9 cellular contexts compared by ENCODE assay signal in genomic region chr11:66421492-66422205, GRCh38. TPM values are rescaled to one million over a fixed set of nuclear protein-coding genes. Genes with fewer than 3 reads are reported as not detected.
DNase-seq lines count a peak whose midpoint lies in the region; ATAC-seq and TF ChIP-seq lines count a peak whose summit lies in the region.
"Had no signal": no experiment of that assay in that cellular context is flagged by ENCODE, and none has a peak within 500 bp of the region (broad histone marks: within the 10 kb centered on the region; RNA-seq: fewer than 3 reads in every experiment).

No MANE protein-coding gene starts in this region.

- in situ Hi-C loops in SK-MEL-5 (cut with HindIII; ENCODE audit: low pct_unique_long_range_greater_than_20kb, low sequenced_read_pairs) = no loop called here

- H3K14ac ChIP-seq in neuronal stem cell (ENCODE audit: low read length) = no peak overlapping the region

- H3K9me3 ChIP-seq in neuronal stem cell (replicated peaks in 1 of 2; ENCODE audit: control insufficient read depth in 2 of 2, insufficient read depth in 1 of 2, low read depth in 1 of 2, low read length in 2 of 2) (no peaks in the 10 kb centered on the region), stomach (no peaks in the 10 kb centered on the region)

- no peak overlapping the region for H3K18ac ChIP-seq in neuronal stem cell (ENCODE audit: low read length)

- WGBS in neuronal stem cell (ENCODE audit: extremely low coverage in 2 of 2, insufficient read length in 2 of 2, insufficient replicate concordance in 1 of 2), 2 donors = no CpG with 5 or more reads among the region's 38 CpGs
- 13 to 25% (median 13%) methylated on average over 15 to 38 of the region's 38 CpGs for WGBS in stomach, 5 donors

- H3K4me3 ChIP-seq in foreskin fibroblast (ENCODE audit: low read depth in 1 of 2, low read length in 2 of 2) = no peak overlapping the region
- H3K4me3 ChIP-seq in neuronal stem cell (ENCODE audit: low read length in 2 of 2) = peak overlapping the region in 1 of 2 donors; percentile 31
- no peak overlapping the region for H3K4me3 ChIP-seq in stomach

- H2BK15ac ChIP-seq in neuronal stem cell (ENCODE audit: low read length) = no peak overlapping the region

- no peak overlapping the region for H3K4ac ChIP-seq in neuronal stem cell (ENCODE audit: low read length)

- peaks cover 12 to 26% (median 13%) of the 10 kb centered on the region in 3 experiments for H3K27me3 ChIP-seq in neuronal stem cell (ENCODE audit: control insufficient read depth in 3 of 3, insufficient read depth in 3 of 3, low read depth in 1 of 3, low read length in 3 of 3)
- H3K27me3 ChIP-seq in stomach = peaks cover 0 to 43% (median 30%) of the 10 kb centered on the region in 3 donors

- H2BK5ac ChIP-seq in neuronal stem cell (ENCODE audit: low read length) = no peak overlapping the region

- H3K36me3 ChIP-seq in neuronal stem cell (replicated peaks in 1 of 2; ENCODE audit: control insufficient read depth in 2 of 2, insufficient read depth in 2 of 2, low read length in 2 of 2) (peaks cover 15 to 30% of the 10 kb centered on the region in 2 donors), stomach (peaks cover 0 to 45% (median 12%) of the 10 kb centered on the region in 4 donors)

- H3K23ac ChIP-seq in neuronal stem cell (ENCODE audit: low read depth, low read length, poor library complexity) = no peak overlapping the region

- no peak for TF ChIP-seq POLR2A in stomach (IDR thresholded peaks at IDR 0.05)

- intact Hi-C loops in stomach (cut with DNase I; ENCODE audit: low total_unique reads) = no loop called here

- H4K91ac ChIP-seq in neuronal stem cell (ENCODE audit: low read depth, low read length, poor library complexity) = no peak overlapping the region

- no peak overlapping the region for H4K8ac ChIP-seq in neuronal stem cell (ENCODE audit: low read depth, low read length)

- peak overlapping the region; percentile 14 for H3K4me2 ChIP-seq in neuronal stem cell (ENCODE audit: insufficient read depth, low read length, poor library complexity, severe bottlenecking)
- H3K4me2 ChIP-seq: KMS-11 had no signal

- no peaks in the 10 kb centered on the region for H3K79me1 ChIP-seq in neuronal stem cell (ENCODE audit: low read depth, low read length)

- no peak overlapping the region for H2AK5ac ChIP-seq in neuronal stem cell (ENCODE audit: low read depth, low read length)

- ATAC-seq in HG03135 (IDR thresholded peaks at IDR 0.05; ENCODE audit: unreplicated experiment) (peak; percentile 62), GM18870 (IDR thresholded peaks at IDR 0.05; ENCODE audit: unreplicated experiment) (no peak)

- TF ChIP-seq EP300 in stomach (IDR thresholded peaks at IDR 0.05) = no peak

- H3K9ac ChIP-seq in neuronal stem cell (ENCODE audit: low read depth, low read length, poor library complexity) = no peak overlapping the region
- H3K9ac ChIP-seq: KMS-11 had no signal

- no peak for TF ChIP-seq CTCF in foreskin fibroblast (IDR thresholded peaks at IDR 0.05; ENCODE audit: low read depth, low read length)
- peak in 1 of 7 experiments; percentile 23 for TF ChIP-seq CTCF in stomach (IDR thresholded peaks at IDR 0.05)

- peak; percentile 60 for DNase-seq in D341Med (ENCODE audit: low spot score)
- peak; percentile 76 for DNase-seq in SK-MEL-5 (ENCODE audit: low read depth, low spot score)
- peak; percentile 85 for DNase-seq in activated gamma-delta T cell treated with Interleukin-2 at 50 U/mL for 16 hours
- peak; percentile 71 to 91 for DNase-seq in foreskin fibroblast
- DNase-seq in neuronal stem cell (ENCODE audit: low spot score) = peak; percentile 95
- DNase-seq in stomach = peak; percentile 94

- no peak overlapping the region for H2AFZ ChIP-seq in neuronal stem cell (ENCODE audit: low read length)

- H3K4me1 ChIP-seq in neuronal stem cell (ENCODE audit: control insufficient read depth in 2 of 2, insufficient read depth in 1 of 2, low read depth in 1 of 2, low read length in 2 of 2) (peaks cover 4 to 25% of the 10 kb centered on the region in 2 donors), stomach (peaks cover 9 to 40% (median 25%) of the 10 kb centered on the region in 4 donors)

- H2BK12ac ChIP-seq in neuronal stem cell (ENCODE audit: low read length) = no peak overlapping the region

- H3K27ac ChIP-seq in neuronal stem cell (replicated peaks; ENCODE audit: low read length) = no peak overlapping the region
- H3K27ac ChIP-seq in stomach = peak overlapping the region in 1 of 5 donors; percentile 79
- H3K27ac ChIP-seq: KMS-11 had no signal

- H2BK120ac ChIP-seq in neuronal stem cell (ENCODE audit: low read depth, low read length) = no peak overlapping the region

RNA-seq across cellular contexts. Expression of gene NPAS4, which starts 0.8 kb away (rescaled TPM):
- not detected in 2 replicates for total RNA-seq in SK-MEL-5 (2014; rRNA removed; shearing (Covaris generic))
- not detected in 2 replicates for polyA plus RNA-seq in SK-MEL-5 (2015; cell fraction: cytosol; rRNA removed)
- not detected in 2 replicates for polyA plus RNA-seq in SK-MEL-5 (2015; cell fraction: nucleus; rRNA removed)
- 0.74 TPM for polyA plus RNA-seq in neuronal stem cell (2013, experiment 1 of 2)
- polyA plus RNA-seq in neuronal stem cell (2013, experiment 2 of 2) = 0.62 TPM
- 1 to 10 TPM in 1 of 5 donors, under 1 TPM in 1, not detected in 3; 0.89 to 1.7 TPM for total RNA-seq in stomach
- polyA plus RNA-seq in stomach = under 1 TPM in 2 of 3 donors, not detected in 1; 0.25 to 0.50 TPM

RNA-seq across cellular contexts. Expression of gene MRPL11, which starts 17.0 kb away (rescaled TPM):
- 45.4 and 63.4 TPM in 2 replicates for total RNA-seq in SK-MEL-5 (2014; rRNA removed; shearing (Covaris generic))
- polyA plus RNA-seq in SK-MEL-5 (2015; cell fraction: cytosol; rRNA removed) = 31.3 and 56.4 TPM in 2 replicates
- polyA plus RNA-seq in SK-MEL-5 (2015; cell fraction: nucleus; rRNA removed) = 6.3 and 10.4 TPM in 2 replicates
- polyA plus RNA-seq in neuronal stem cell (2013, experiment 1 of 2) = 108 TPM
- polyA plus RNA-seq in neuronal stem cell (2013, experiment 2 of 2) = 108 TPM
- total RNA-seq in stomach = 10 to 100 TPM; 18.8 to 50.9 (median 29.7) TPM
- 10 to 100 TPM; 51.8 to 66.8 (median 53.4) TPM for polyA plus RNA-seq in stomach

RNA-seq across cellular contexts. Expression of gene PELI3, which starts 45.1 kb away (rescaled TPM):
- 7.4 and 8.1 TPM in 2 replicates for total RNA-seq in SK-MEL-5 (2014; rRNA removed; shearing (Covaris generic))
- 8.6 and 9.0 TPM in 2 replicates for polyA plus RNA-seq in SK-MEL-5 (2015; cell fraction: cytosol; rRNA removed)
- 6.9 and 7.7 TPM in 2 replicates for polyA plus RNA-seq in SK-MEL-5 (2015; cell fraction: nucleus; rRNA removed)
- 6.4 TPM for polyA plus RNA-seq in neuronal stem cell (2013, experiment 1 of 2)
- polyA plus RNA-seq in neuronal stem cell (2013, experiment 2 of 2) = 6.3 TPM
- 10 to 100 TPM in 1 of 5 donors, 1 to 10 TPM in 3, under 1 TPM in 1; 0.58 to 11.2 (median 6.4) TPM for total RNA-seq in stomach
- polyA plus RNA-seq in stomach = 1 to 10 TPM; 7.3 to 9.8 (median 9.3) TPM

RNA-seq across cellular contexts. Expression of gene SLC29A2, which starts 50.1 kb away (rescaled TPM):
- 0.63 and 2.0 TPM in 2 replicates for total RNA-seq in SK-MEL-5 (2014; rRNA removed; shearing (Covaris generic))
- polyA plus RNA-seq in SK-MEL-5 (2015; cell fraction: cytosol; rRNA removed) = 4.3 and 5.2 TPM in 2 replicates
- polyA plus RNA-seq in SK-MEL-5 (2015; cell fraction: nucleus; rRNA removed) = 11.6 and 11.7 TPM in 2 replicates
- 36.9 TPM for polyA plus RNA-seq in neuronal stem cell (2013, experiment 1 of 2)
- polyA plus RNA-seq in neuronal stem cell (2013, experiment 2 of 2) = 36.4 TPM
- total RNA-seq in stomach = 10 to 100 TPM in 1 of 5 donors, 1 to 10 TPM in 4; 3.9 to 14.3 (median 7.0) TPM
- 10 to 100 TPM in 1 of 3 donors, 1 to 10 TPM in 2; 2.0 to 10.1 (median 5.8) TPM for polyA plus RNA-seq in stomach

RNA-seq across cellular contexts. Expression of gene DPP3, which starts 58.6 kb away (rescaled TPM):
- total RNA-seq in SK-MEL-5 (2014; rRNA removed; shearing (Covaris generic)) = 40.9 and 43.5 TPM in 2 replicates
- 37.1 and 47.0 TPM in 2 replicates for polyA plus RNA-seq in SK-MEL-5 (2015; cell fraction: cytosol; rRNA removed)
- 36.2 and 40.5 TPM in 2 replicates for polyA plus RNA-seq in SK-MEL-5 (2015; cell fraction: nucleus; rRNA removed)
- polyA plus RNA-seq in neuronal stem cell (2013, experiment 1 of 2) = 23.4 TPM
- polyA plus RNA-seq in neuronal stem cell (2013, experiment 2 of 2) = 23.8 TPM
- total RNA-seq in stomach = 100 to 1,000 TPM in 2 of 5 donors, 10 to 100 TPM in 3; 14.0 to 320 (median 42.3) TPM
- 10 to 100 TPM; 20.0 to 26.9 (median 26.4) TPM for polyA plus RNA-seq in stomach
